Comparison of ENCODE assay signal across 1 cellular context in genomic region chr11:119121008-119121810, GRCh38.
A peak's percentile ranks its signal among the peaks of the same experiment; 100 is the strongest.
TF ChIP-seq lines count a peak whose summit lies in the region.

Gene HINFP (plus strand): TSS chr11:119121580. CDS start chr11:119126945, 5,365 bp downstream.

TF ChIP-seq in GM12878, 131 proteins besides CTCF, POLR2A, EP300 and RAD21 (continued from another document):
- TF ChIP-seq ZBTB40 (IDR thresholded peaks at IDR 0.05; ENCODE audit: borderline replicate concordance) (peak; percentile 85; the same call in 1 of the 2 replicates), NFXL1 (IDR thresholded peaks at IDR 0.05; ENCODE audit: borderline replicate concordance) (no peak), EGR1 (IDR thresholded peaks at IDR 0.05; ENCODE audit: borderline replicate concordance in 1 of 2, low read depth in 2 of 2, low read length in 2 of 2) (peak in 1 of 2 experiments; percentile 91; a peak in 2 of 3 replicates), MAX (IDR thresholded peaks at IDR 0.05; ENCODE audit: low read depth, low read length) (peak; percentile 98), ZNF687 (IDR thresholded peaks at IDR 0.05) (peak; percentile 93), SP1 (IDR thresholded peaks at IDR 0.05; ENCODE audit: low read depth, low read length) (peak; percentile 94), SRF (IDR thresholded peaks at IDR 0.05; ENCODE audit: low read depth in 2 of 2, low read length in 2 of 2) (no peak)
TF ChIP-seq in GM12878: peak in this region for 53.
